Comparison of ENCODE assay signal across 19 cellular contexts in genomic region chr3:171733561-171733960, GRCh38.
DNase-seq lines count a peak whose midpoint lies in the region; ATAC-seq, FAIRE-seq and TF ChIP-seq lines count a peak whose summit lies in the region.
"Had no signal": no experiment of that assay in that cellular context is flagged by ENCODE, and none has a peak within 500 bp of the region (broad histone marks: within the 10 kb centered on the region; RNA-seq: fewer than 3 reads in every experiment).

No MANE protein-coding gene starts in this region.

- FAIRE-seq in HepG2 (lab: Jason Lieb, UNC) = no peak
- FAIRE-seq: G401.6, GM12891, GM19239 had no signal

- H3K9me3 ChIP-seq in HepG2 (ENCODE audit: low read length) = no peaks in the 10 kb centered on the region
- H3K9me3 ChIP-seq in right lobe of liver = no peaks in the 10 kb centered on the region
- H3K9me3 ChIP-seq in SJCRH30 (replicated peaks) = no peaks in the 10 kb centered on the region
- H3K9me3 ChIP-seq: BE2C, BLaER1 had no signal

- TF ChIP-seq CTCF in HepG2 (CRISPR knock-in tag; IDR thresholded peaks at IDR 0.05) = no peak
- TF ChIP-seq CTCF in right lobe of liver (IDR thresholded peaks at IDR 0.05) = no peak

- no peaks in the 10 kb centered on the region for H3K79me2 ChIP-seq in HepG2 (ENCODE audit: insufficient read depth, low read length)

- no peak for TF ChIP-seq RAD21 in HepG2 (CRISPR knock-in tag; IDR thresholded peaks at IDR 0.05)

- H3K9ac ChIP-seq in HepG2 (ENCODE audit: insufficient read depth, low read depth, low read length) = no peak overlapping the region
- H3K9ac ChIP-seq: BLaER1 had no signal

- H3K36me3 ChIP-seq in HepG2 (replicated peaks in 1 of 2; ENCODE audit: control insufficient read depth in 1 of 2, insufficient read depth in 2 of 2, low read length in 2 of 2) (peaks cover 22 to 70% of the 10 kb centered on the region in 2 experiments), right lobe of liver (no peaks in the 10 kb centered on the region), SJCRH30 (no peaks in the 10 kb centered on the region)
- H3K36me3 ChIP-seq: BE2C, BLaER1 had no signal

- TF ChIP-seq EP300 in HepG2 (IDR thresholded peaks at IDR 0.05; ENCODE audit: low read depth in 2 of 2, low read length in 2 of 2) (no peak), HepG2 (CRISPR knock-in tag; IDR thresholded peaks at IDR 0.05; ENCODE audit: borderline replicate concordance) (no peak)

- no peak for TF ChIP-seq POLR2A in HepG2 (IDR thresholded peaks at IDR 0.05; ENCODE audit: insufficient read depth in 1 of 2, low read depth in 2 of 2, low read length in 2 of 2)
- no peak for TF ChIP-seq POLR2A in right lobe of liver (IDR thresholded peaks at IDR 0.05)

- no peaks in the 10 kb centered on the region for H3K27me3 ChIP-seq in HepG2 (ENCODE audit: control insufficient read depth in 1 of 2, insufficient read depth in 2 of 2, low read length in 2 of 2)
- H3K27me3 ChIP-seq in right lobe of liver = no peaks in the 10 kb centered on the region
- no peaks in the 10 kb centered on the region for H3K27me3 ChIP-seq in SJCRH30
- H3K27me3 ChIP-seq: BE2C, BLaER1 had no signal

- in situ Hi-C loops in HepG2 (cut with HindIII; ENCODE audit: extremely low pct_ligation_motif_present, low pct_unique_long_range_greater_than_20kb) = no loop called here

- H3K27ac ChIP-seq in HepG2 (ENCODE audit: extremely low read length, insufficient read depth, low read length) (no peak overlapping the region), right lobe of liver (no peak overlapping the region), SJCRH30 (peak overlapping the region; percentile 64)
- H3K27ac ChIP-seq: 22Rv1, BLaER1 had no signal

- no peak for DNase-seq in HepG2 (ENCODE audit: low spot score)
- DNase-seq in right lobe of liver = no peak
- DNase-seq in SJCRH30 = no peak
- DNase-seq in DMS 273 (lab: John Stamatoyannopoulos, UW; ENCODE audit: unreplicated experiment) = no peak
- DNase-seq in NCI-H2227 treated with DMSO at 0.1 percent for 48 hours (lab: John Stamatoyannopoulos, UW) = no peak
- DNase-seq: ACHN; BE2C; C1 segment of cervical spinal cord; CD4-positive, alpha-beta memory T cell; CD4-positive, CD25-positive, alpha-beta regulatory T cell; CD8-positive, alpha-beta memory T cell; COR-L47; DMS79 treated with DMSO at 0.1 percent for 48 hours; GF-D8 had no signal

- H2AFZ ChIP-seq in HepG2 (ENCODE audit: low read length) = no peak overlapping the region

- intact Hi-C loops in HepG2 (cut with micrococcal nuclease; ENCODE audit: unreplicated experiment) = loop anchor here (10.0 kb wide), 1 partner anchor 101 kb away; no protein-coding TSS in a partner anchor
- intact Hi-C loops in right lobe of liver (cut with DNase I) = no loop called here

- BruUV-seq in HepG2 (replicated peaks; lab: Mats Ljungman, UMichigan) = no TSS peak

- CTCF ChIA-PET in HepG2 (lab: Yijun Ruan, JAX; ENCODE audit: low intra/inter-chr PET ratio, low total read pairs) = no interaction called here

- H3K4me3 ChIP-seq in HepG2 (replicated peaks in 1 of 3; ENCODE audit: insufficient read depth in 1 of 3, low read depth in 2 of 3, low read length in 3 of 3) (no peak overlapping the region), right lobe of liver (no peak overlapping the region), SJCRH30 (no peak overlapping the region)
- H3K4me3 ChIP-seq: BLaER1 had no signal

- POLR2A ChIA-PET in HepG2 (lab: Yijun Ruan, JAX) = no interaction called here

- ATAC-seq in HepG2 = no peak
- ATAC-seq in right lobe of liver = no peak

- peaks cover 7% of the 10 kb centered on the region for H4K20me1 ChIP-seq in HepG2 (ENCODE audit: insufficient read depth, low read length)
- H4K20me1 ChIP-seq: BLaER1 had no signal

- H3K4me1 ChIP-seq in HepG2 (ENCODE audit: insufficient read depth, low read length) (peaks cover 18% of the 10 kb centered on the region), right lobe of liver (peaks cover 0 to 3% (median 0%) of the 10 kb centered on the region in 4 donors), SJCRH30 (peaks cover 32% of the 10 kb centered on the region)
- H3K4me1 ChIP-seq: BE2C, BLaER1 had no signal

- no peak overlapping the region for H3K4me2 ChIP-seq in HepG2 (ENCODE audit: low read depth, low read length)
- H3K4me2 ChIP-seq: BLaER1 had no signal

TF ChIP-seq in HepG2, 621 proteins besides CTCF, POLR2A, EP300 and RAD21:
- TF ChIP-seq HDAC6 (IDR thresholded peaks at IDR 0.05; ENCODE audit: low read depth, low read length) = no peak
- no peak for TF ChIP-seq ZHX2 (IDR thresholded peaks at IDR 0.05; ENCODE audit: low read depth)
- TF ChIP-seq ZHX2 (CRISPR knock-in tag; IDR thresholded peaks at IDR 0.05; ENCODE audit: borderline replicate concordance) = no peak
- no peak for TF ChIP-seq EEA1 (CRISPR knock-in tag; IDR thresholded peaks at IDR 0.05; ENCODE audit: borderline replicate concordance)
- no peak for TF ChIP-seq ATF1 (CRISPR knock-in tag; IDR thresholded peaks at IDR 0.05)
- TF ChIP-seq SRSF1 (optimal IDR thresholded peaks at IDR 0.05; ENCODE audit: low read depth, low read length) = no peak
- TF ChIP-seq MAFK (conservative IDR thresholded peaks at IDR 0.05 in 1 of 2, IDR thresholded peaks at IDR 0.05 in 1 of 2; ENCODE audit: low read length in 2 of 2) = peak; percentile 24 to 52; a peak in 2 of 4 replicates
